8 cellular contexts compared by ENCODE assay signal in the genomic region with DNA sequence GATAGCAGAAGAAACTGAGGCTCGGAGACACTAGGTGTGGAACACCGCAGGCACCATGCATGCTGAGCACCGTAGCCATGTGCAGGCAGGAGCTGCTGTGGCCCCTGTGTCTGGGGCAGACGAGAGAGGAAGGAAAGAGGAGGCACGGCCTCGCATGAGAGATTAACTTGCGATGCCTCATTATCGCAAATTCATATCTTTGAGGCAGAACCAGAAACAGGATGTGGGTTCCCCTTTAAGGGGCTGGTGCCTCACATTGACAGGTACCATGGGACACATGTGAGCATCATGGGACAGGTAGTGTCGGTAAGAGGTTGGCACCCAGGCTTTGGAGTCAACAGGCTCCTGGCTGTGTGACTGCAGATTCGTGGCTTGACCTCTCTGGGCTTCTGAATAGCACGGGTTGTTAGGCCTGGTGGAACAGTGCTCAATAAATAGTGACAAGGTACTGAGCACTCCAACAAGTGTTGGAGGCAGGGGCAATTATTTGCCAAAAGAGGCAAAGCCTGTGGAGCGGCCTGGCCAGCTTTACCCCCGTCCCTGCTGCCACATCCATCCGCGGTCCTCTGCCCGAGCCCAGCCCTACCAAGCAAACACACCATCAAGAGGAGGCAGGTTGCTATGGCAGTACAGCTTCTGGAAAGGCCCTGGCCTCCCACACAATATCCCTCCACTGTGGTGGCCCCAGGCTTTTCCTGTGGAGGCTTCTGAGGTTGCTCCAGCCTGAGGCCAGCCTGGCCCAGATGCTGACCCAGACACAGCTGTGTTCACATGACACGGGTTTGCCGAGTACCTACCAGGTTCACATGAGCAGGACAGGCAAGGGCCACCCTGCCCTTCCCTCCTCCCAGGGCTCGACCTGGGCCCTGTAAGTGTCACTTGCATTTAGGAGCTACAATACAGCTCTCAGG. TPM values are rescaled to one million over a fixed set of nuclear protein-coding genes. Genes with fewer than 3 reads are reported as not detected.
DNase-seq lines count a peak whose midpoint lies in the region; ATAC-seq and TF ChIP-seq lines count a peak whose summit lies in the region.

No MANE protein-coding gene starts in this region.

- H3K9me3 ChIP-seq in esophagus squamous epithelium: no peaks in the 10 kb centered on the region

- peak in 1 of 4 donors; percentile 52 for TF ChIP-seq POLR2A in esophagus squamous epithelium (IDR thresholded peaks at IDR 0.05)

- no peaks in the 10 kb centered on the region for H3K27me3 ChIP-seq in esophagus squamous epithelium

- WGBS in esophagus squamous epithelium, 2 donors: 68 to 82% methylated on average over 10 to 19 of the region's 19 CpGs

- intact Hi-C loops in esophagus squamous epithelium (cut with DNase I): no loop called here

- ATAC-seq in HG03103 (IDR thresholded peaks at IDR 0.05; ENCODE audit: low read depth, unreplicated experiment): peak; percentile 46

- no peaks in the 10 kb centered on the region for H3K36me3 ChIP-seq in esophagus squamous epithelium

- peak overlapping the region; percentile 64 to 81 (median 72) for H3K27ac ChIP-seq in esophagus squamous epithelium

- H3K4me3 ChIP-seq in esophagus squamous epithelium: no peak overlapping the region

- TF ChIP-seq CTCF in esophagus squamous epithelium (IDR thresholded peaks at IDR 0.05): no peak

- peaks cover 0 to 30% (median 2%) of the 10 kb centered on the region in 3 donors for H3K4me1 ChIP-seq in esophagus squamous epithelium

- DNase-seq in CMK (ENCODE audit: low read depth) (peak; percentile 72), esophagus squamous epithelium (lab: John Stamatoyannopoulos, UW) (peak; percentile 45), NCI-H2081 (lab: John Stamatoyannopoulos, UW) (no peak), NCI-H2227 treated with DMSO at 0.1 percent for 48 hours (lab: John Stamatoyannopoulos, UW) (no peak), iPS-NIHi11 (ENCODE audit: low spot score) (no peak)
- DNase-seq in activated CD4-positive, alpha-beta T cell treated with anti-CD3 and anti-CD28 coated beads for 48 hours: peak; percentile 78
- DNase-seq in stimulated activated CD8-positive, alpha-beta memory T cell treated with anti-CD3 and anti-CD28 coated beads, Interleukin-12 subunit alpha, Interleukin-12 subunit beta, amount 100 ng/mL, for 4 hours (ENCODE audit: low read depth): peak; percentile 51

RNA-seq across cellular contexts. Expression of a gene that starts 40.6 kb away (rescaled TPM):
- total RNA-seq in esophagus squamous epithelium: 1 to 10 TPM; 6.3 to 8.8 (median 7.8) TPM

RNA-seq across cellular contexts. Expression of a gene that starts 41.5 kb away (rescaled TPM):
- 10 to 100 TPM; 15.8 to 37.9 (median 24.1) TPM for total RNA-seq in esophagus squamous epithelium

RNA-seq across cellular contexts. Expression of a gene that starts 45.7 kb away (rescaled TPM):
- total RNA-seq in esophagus squamous epithelium: 10 to 100 TPM; 16.9 to 65.0 (median 24.0) TPM

Comparison
In these comparisons a context has a peak if more than half of its experiments do, and no peak if none do; other contexts are left out.
1. DNase-seq: peak in CMK (single experiment), activated CD4-positive, alpha-beta T cell treated with anti-CD3 and anti-CD28 coated beads for 48 hours (single experiment), esophagus squamous epithelium (single experiment) and stimulated activated CD8-positive, alpha-beta memory T cell treated with anti-CD3 and anti-CD28 coated beads, Interleukin-12 subunit alpha, Interleukin-12 subunit beta, amount 100 ng/mL, for 4 hours (single experiment); none in NCI-H2081 (0 of 2), NCI-H2227 treated with DMSO at 0.1 percent for 48 hours (single experiment) and iPS-NIHi11 (single experiment).